Comparison of ENCODE assay signal across 30 cellular contexts in the genomic region with DNA sequence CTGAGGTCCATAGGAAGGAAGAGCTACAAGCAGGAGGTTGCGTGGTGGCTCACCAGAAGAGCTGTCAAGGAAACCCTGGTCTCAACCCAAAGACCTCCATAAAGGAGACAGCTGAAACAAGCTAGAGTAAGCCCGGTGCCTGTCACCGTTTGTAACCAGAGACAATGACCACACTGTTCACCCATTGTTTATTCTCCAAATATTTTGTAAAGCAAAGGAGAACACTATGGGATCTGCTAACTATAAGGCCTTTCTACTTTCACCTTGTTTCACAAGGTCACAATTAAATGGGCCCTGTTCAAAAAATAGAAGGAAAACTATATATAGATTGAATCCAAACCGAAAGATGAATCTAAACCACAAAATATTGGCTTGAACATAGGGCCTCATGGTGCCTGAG.
"Had no signal": no experiment of that assay in that cellular context is flagged by ENCODE, and none has a peak within 500 bp of the region (broad histone marks: within the 10 kb centered on the region; RNA-seq: fewer than 3 reads in every experiment).

No MANE protein-coding gene starts in this region.

- H3K27ac ChIP-seq: lower lobe of right lung, neural progenitor cell, neutrophil, parathyroid adenoma, right atrium auricular region, skin epidermis, stomach, testis, thyroid gland, transverse colon, upper lobe of right lung had no signal

- DNase-seq: hippocampal formation; kidney glomerular epithelial cell; left cardiac atrium; left ventricle myocardium superior; lower lobe of right lung; mammary epithelial cell; mesenchymal stem cell; naive B cell; natural killer cell; nephron progenitor cell; occipital lobe; stimulated activated CD4-positive, alpha-beta T cell treated with anti-CD3 and anti-CD28 coated beads, Interleukin-12 subunit alpha, Interleukin-12 subunit beta, amount 100 ng/mL, for 4 hours; stimulated activated CD4-positive, alpha-beta T cell treated with anti-CD3 and anti-CD28 coated beads, Interleukin-15, amount 100 ng/mL, for 24 hours; stimulated activated CD4-positive, alpha-beta T cell treated with anti-CD3 and anti-CD28 coated beads, Interleukin-2, amount 100 ng/mL, for 24 hours; stimulated activated CD4-positive, alpha-beta T cell treated with anti-CD3 and anti-CD28 coated beads, Interleukin-4, amount 100 ng/mL, for 1 hour; stimulated activated naive B cell treated with anti-CD40 and anti-IgM and Interleukin-4, amounts not matched to agents 10 μg/mL and 1 μg/mL and 100 μg/mL, for 72 hours; stimulated activated naive CD8-positive, alpha-beta T cell treated with anti-CD3 and anti-CD28 coated beads, Interleukin-15, Interleukin-2, amounts not matched to agents 100 U/mL and 50 U/mL, for 24 hours; stomach; testis; thyroid gland; transverse colon; upper lobe of right lung had no signal

- H3K36me3 ChIP-seq: lower lobe of right lung, neural progenitor cell, neutrophil, right atrium auricular region, stomach, thyroid gland, transverse colon, upper lobe of right lung had no signal

- ATAC-seq: left cardiac atrium; left lobe of liver; left ventricle myocardium superior; lower lobe of right lung; natural killer cell; sciatic nerve; stimulated activated naive B cell treated with anti-CD40 and anti-IgM and Interleukin-4, amounts not matched to agents 10 μg/mL and 1 μg/mL and 100 μg/mL, for 72 hours; stimulated activated naive CD8-positive, alpha-beta T cell treated with anti-CD3 and anti-CD28 coated beads, Interleukin-15, Interleukin-2, amounts not matched to agents 100 U/mL and 50 U/mL, for 24 hours; upper lobe of right lung had no signal

- H3K4me2 ChIP-seq: neural progenitor cell had no signal

- H3K27ac Mint-ChIP-seq: natural killer cell; nephron progenitor cell; neural progenitor cell; progenitor cell of endocrine pancreas; stimulated activated naive B cell treated with anti-CD40 and anti-IgM and Interleukin-4, amounts not matched to agents 10 μg/mL and 1 μg/mL and 100 μg/mL, for 72 hours had no signal

- H3K4me1 Mint-ChIP-seq: natural killer cell, nephron progenitor cell, neural progenitor cell had no signal

- H3K9ac ChIP-seq: neural progenitor cell, parathyroid adenoma had no signal

- H3K36me3 Mint-ChIP-seq: naive B cell; natural killer cell; neural progenitor cell; stimulated activated naive B cell treated with anti-CD40 and anti-IgM and Interleukin-4, amounts not matched to agents 10 μg/mL and 1 μg/mL and 100 μg/mL, for 72 hours had no signal

- H3K27me3 ChIP-seq: neural progenitor cell, neutrophil, right atrium auricular region, stomach, testis, thyroid gland, transverse colon, upper lobe of right lung had no signal

- H3K4me1 ChIP-seq: neural progenitor cell, parathyroid adenoma, right atrium auricular region, stomach, testis, thyroid gland, transverse colon had no signal

- H3K4me3 ChIP-seq: lower lobe of right lung, neural progenitor cell, right atrium auricular region, skin epidermis, stomach, testis, thyroid gland, transverse colon, upper lobe of right lung had no signal

- H3K9me3 ChIP-seq: lower lobe of right lung, neutrophil, stomach, testis, thyroid gland, transverse colon, upper lobe of right lung had no signal

- H3K9me3 Mint-ChIP-seq: naive B cell; natural killer cell; nephron progenitor cell; neural progenitor cell; stimulated activated naive B cell treated with anti-CD40 and anti-IgM and Interleukin-4, amounts not matched to agents 10 μg/mL and 1 μg/mL and 100 μg/mL, for 72 hours had no signal

- H3K27me3 Mint-ChIP-seq: naive B cell, progenitor cell of endocrine pancreas had no signal

- H3K4me3 Mint-ChIP-seq: naive B cell; natural killer cell; nephron progenitor cell; neural progenitor cell; stimulated activated naive B cell treated with anti-CD40 and anti-IgM and Interleukin-4, amounts not matched to agents 10 μg/mL and 1 μg/mL and 100 μg/mL, for 72 hours had no signal
